8 cellular contexts compared by ENCODE assay signal in the genomic region with DNA sequence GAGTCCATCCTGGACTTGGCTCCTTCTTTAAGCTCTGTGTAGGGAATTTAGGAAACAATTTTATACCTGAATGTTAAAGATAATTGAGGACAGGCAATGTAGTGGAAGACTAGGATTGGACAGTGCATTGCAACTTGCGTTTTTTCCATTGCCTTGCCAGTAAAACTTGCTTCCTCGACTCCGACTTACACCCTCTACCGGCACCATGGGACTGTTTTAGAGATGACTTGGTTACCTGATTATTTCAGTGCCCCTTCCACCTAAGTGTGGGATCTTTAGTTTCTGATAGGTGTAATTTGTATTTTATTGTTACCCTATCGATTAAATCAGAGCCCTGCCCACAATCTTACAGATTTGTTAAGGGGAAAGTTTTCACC. TPM values are rescaled to one million over a fixed set of nuclear protein-coding genes. Genes with fewer than 3 reads are reported as not detected.
A peak's percentile ranks its signal among the peaks of the same experiment; 100 is the strongest.
DNase-seq lines count a peak whose midpoint lies in the region; ATAC-seq and TF ChIP-seq lines count a peak whose summit lies in the region.

No MANE protein-coding gene starts in this region.

- peak overlapping the region; percentile 54 to 71 for H3K4me3 ChIP-seq in cardiac fibroblast (replicated peaks in 1 of 2; ENCODE audit: low read depth in 2 of 2, low read length in 2 of 2)
- peak overlapping the region; percentile 80 for H3K4me3 ChIP-seq in mesendoderm (ENCODE audit: low read length)

- H2BK5ac ChIP-seq in mesendoderm (ENCODE audit: low read length) = no peak overlapping the region

- no peak overlapping the region for H2BK120ac ChIP-seq in mesendoderm (ENCODE audit: low read depth, low read length)

- no peaks in the 10 kb centered on the region for H3K27me3 ChIP-seq in mesendoderm (ENCODE audit: insufficient read depth, low read length, poor library complexity)

- WGBS in mesendoderm (ENCODE audit: extremely low coverage, insufficient coverage, low lambda C conversion rate) = no CpG with 5 or more reads among the region's 5 CpGs

- peak overlapping the region; percentile 48 for H3K4me2 ChIP-seq in mesendoderm (ENCODE audit: low read length)

- no peak overlapping the region for H3K23ac ChIP-seq in mesendoderm (ENCODE audit: low read length)

- no peak overlapping the region for H2BK15ac ChIP-seq in mesendoderm (replicated peaks; ENCODE audit: low read depth)

- no peak overlapping the region for H2AK5ac ChIP-seq in mesendoderm (ENCODE audit: low read length)

- no peaks in the 10 kb centered on the region for H3K4me1 ChIP-seq in mesendoderm (ENCODE audit: control insufficient read depth, low read depth, low read length)

- peak; percentile 2 for DNase-seq in stimulated activated CD4-positive, alpha-beta T cell treated with anti-CD3 and anti-CD28 coated beads, Interleukin-1b, Interleukin-23, amount 100 ng/mL, for 48 hours
- DNase-seq in stimulated activated CD4-positive, alpha-beta T cell treated with anti-CD3 and anti-CD28 coated beads, Interleukin-4, amount 100 ng/mL, for 1 hour = no peak
- peak; percentile 0 for DNase-seq in NCI-H2171 (lab: John Stamatoyannopoulos, UW)
- DNase-seq in cardiac fibroblast (ENCODE audit: low read depth in 2 of 2) = peak; percentile 30 to 38
- DNase-seq in mesendoderm = peak; percentile 58
- DNase-seq in GM20000 (ENCODE audit: low spot score) = no peak
- no peak for DNase-seq in putamen (ENCODE audit: low spot score)

- H3K79me1 ChIP-seq in mesendoderm (ENCODE audit: low read length) = no peaks in the 10 kb centered on the region

- H3K9ac ChIP-seq in mesendoderm (ENCODE audit: low read length) = peak overlapping the region; percentile 80

- H4K5ac ChIP-seq in mesendoderm (ENCODE audit: low read length) = no peak overlapping the region

- TF ChIP-seq CTCF in cardiac fibroblast (IDR thresholded peaks at IDR 0.05; ENCODE audit: low read depth, low read length) (peak; percentile 37), GM20000 (IDR thresholded peaks at IDR 0.05; ENCODE audit: extremely low read depth, missing control alignments) (no peak)

- H3K4ac ChIP-seq in mesendoderm (ENCODE audit: low read depth, low read length) = no peak overlapping the region

- peak overlapping the region; percentile 81 for H3K56ac ChIP-seq in mesendoderm (ENCODE audit: low read length)

- no peak overlapping the region for H3K18ac ChIP-seq in mesendoderm (ENCODE audit: low read length)

- no peak overlapping the region for H4K8ac ChIP-seq in mesendoderm (ENCODE audit: low read depth, low read length)

- peaks cover 26% of the 10 kb centered on the region for H3K79me2 ChIP-seq in mesendoderm (ENCODE audit: control insufficient read depth, insufficient read depth, low read length)

- no peak for ATAC-seq in HG02798 (IDR thresholded peaks at IDR 0.05; ENCODE audit: poor library complexity, unreplicated experiment)

- H3K36me3 ChIP-seq in mesendoderm (ENCODE audit: control insufficient read depth, insufficient read depth, low read length) = no peaks in the 10 kb centered on the region

- no peak overlapping the region for H3K27ac ChIP-seq in mesendoderm (ENCODE audit: low read depth, low read length)

RNA-seq across cellular contexts. Expression of gene PRPS1, which starts 1.2 kb away (rescaled TPM):
- 80.3 TPM for polyA plus RNA-seq in mesendoderm (2013, experiment 1 of 2)
- 78.3 TPM for polyA plus RNA-seq in mesendoderm (2013, experiment 2 of 2)

Comparison
In these comparisons a context has a peak if more than half of its experiments do, and no peak if none do; other contexts are left out.
1. DNase-seq: peak in stimulated activated CD4-positive, alpha-beta T cell treated with anti-CD3 and anti-CD28 coated beads, Interleukin-1b, Interleukin-23, amount 100 ng/mL, for 48 hours (single experiment), NCI-H2171 (single experiment), cardiac fibroblast (2 of 2) and mesendoderm (single experiment); none in stimulated activated CD4-positive, alpha-beta T cell treated with anti-CD3 and anti-CD28 coated beads, Interleukin-4, amount 100 ng/mL, for 1 hour (single experiment), GM20000 (single experiment) and putamen (single experiment).